ENCODE assay signal across 16 cellular contexts in the genomic region with DNA sequence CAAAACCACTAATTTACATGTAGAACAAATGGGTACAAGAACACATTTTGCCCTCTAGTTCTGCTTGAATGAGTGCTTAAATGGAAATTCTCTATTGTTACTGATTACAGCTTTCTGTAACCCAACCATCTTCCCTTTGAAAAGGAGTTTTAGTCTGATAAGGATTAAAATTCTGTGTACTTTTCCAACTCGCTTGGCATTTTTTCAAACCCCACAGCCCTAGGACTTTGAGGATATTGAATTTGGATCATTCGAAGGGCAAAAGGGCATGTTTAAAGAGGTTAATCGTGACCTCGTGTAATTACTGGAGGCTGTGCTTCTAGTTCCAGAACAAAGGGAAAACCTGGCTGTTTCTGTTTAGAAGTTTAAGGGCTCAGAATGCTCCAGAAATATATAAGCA.
DNase-seq lines count a peak whose midpoint lies in the region; ATAC-seq and TF ChIP-seq lines count a peak whose summit lies in the region.
"Had no signal": no experiment of that assay in that cellular context is flagged by ENCODE, and none has a peak within 500 bp of the region (broad histone marks: within the 10 kb centered on the region; RNA-seq: fewer than 3 reads in every experiment).

No MANE protein-coding gene starts in this region.

- no peaks in the 10 kb centered on the region for H3K36me3 Mint-ChIP-seq in neural progenitor cell
- H3K36me3 Mint-ChIP-seq: CD4-positive, CD25-positive, alpha-beta regulatory T cell; CD8-positive, alpha-beta memory T cell had no signal

- no peak for ATAC-seq in HG03139 (IDR thresholded peaks at IDR 0.05; ENCODE audit: unreplicated experiment)

- H3K4me1 ChIP-seq in hepatocyte (ENCODE audit: insufficient read depth), result no peaks in the 10 kb centered on the region
- peaks cover 4% of the 10 kb centered on the region for H3K4me1 ChIP-seq in neural progenitor cell
- H3K4me1 ChIP-seq in suprapubic skin, result no peaks in the 10 kb centered on the region
- H3K4me1 ChIP-seq: BE2C, HAP-1 had no signal

- TF ChIP-seq CTCF in hepatocyte (IDR thresholded peaks at IDR 0.05; ENCODE audit: poor library complexity) (no peak), neural progenitor cell (IDR thresholded peaks at IDR 0.05) (no peak), suprapubic skin (IDR thresholded peaks at IDR 0.05) (no peak)

- no peak overlapping the region for H3K27ac Mint-ChIP-seq in neural progenitor cell
- H3K27ac Mint-ChIP-seq: CD4-positive, CD25-positive, alpha-beta regulatory T cell; CD8-positive, alpha-beta memory T cell had no signal

- WGBS in hepatocyte (ENCODE audit: low lambda C conversion rate, missing lambda C conversion rate), result 42% methylated on average over 4 of the region's 4 CpGs
- WGBS in suprapubic skin, result 68% methylated on average over 4 of the region's 4 CpGs

- H3K27me3 ChIP-seq in hepatocyte (no peaks in the 10 kb centered on the region), neural progenitor cell (no peaks in the 10 kb centered on the region), suprapubic skin (no peaks in the 10 kb centered on the region)
- H3K27me3 ChIP-seq: BE2C had no signal

- H3K27me3 Mint-ChIP-seq in neural progenitor cell (ENCODE audit: insufficient read depth, low read depth), result peaks cover 5% of the 10 kb centered on the region
- H3K27me3 Mint-ChIP-seq: CD4-positive, CD25-positive, alpha-beta regulatory T cell; CD8-positive, alpha-beta memory T cell had no signal

- H3K9me3 Mint-ChIP-seq in neural progenitor cell, result no peaks in the 10 kb centered on the region

- TF ChIP-seq POLR2A in suprapubic skin (IDR thresholded peaks at IDR 0.05), result no peak

- no peaks in the 10 kb centered on the region for H3K79me2 ChIP-seq in hepatocyte
- no peaks in the 10 kb centered on the region for H3K79me2 ChIP-seq in neural progenitor cell (ENCODE audit: low read depth)

- H3K4me3 ChIP-seq in hepatocyte (no peak overlapping the region), neural progenitor cell (no peak overlapping the region), suprapubic skin (no peak overlapping the region)
- H3K4me3 ChIP-seq: GM23248, HAP-1 had no signal

- peaks cover 11% of the 10 kb centered on the region for H3K4me1 Mint-ChIP-seq in neural progenitor cell
- H3K4me1 Mint-ChIP-seq: CD4-positive, CD25-positive, alpha-beta regulatory T cell; CD8-positive, alpha-beta memory T cell had no signal

- no peaks in the 10 kb centered on the region for H3F3A ChIP-seq in neural progenitor cell (ENCODE audit: low read depth)

- no peak overlapping the region for H3K4me3 Mint-ChIP-seq in neural progenitor cell
- H3K4me3 Mint-ChIP-seq: CD4-positive, CD25-positive, alpha-beta regulatory T cell; CD8-positive, alpha-beta memory T cell had no signal

- no peaks in the 10 kb centered on the region for H3K9me2 ChIP-seq in hepatocyte (replicated peaks; ENCODE audit: insufficient read depth)

- H3K27ac ChIP-seq in hepatocyte, result no peak overlapping the region
- no peak overlapping the region for H3K27ac ChIP-seq in neural progenitor cell
- H3K27ac ChIP-seq in suprapubic skin, result peak overlapping the region; percentile 22
- H3K27ac ChIP-seq: GM23248 had no signal

- H3K36me3 ChIP-seq in hepatocyte (replicated peaks; ENCODE audit: insufficient read depth, low read depth) (no peaks in the 10 kb centered on the region), neural progenitor cell (no peaks in the 10 kb centered on the region), suprapubic skin (no peaks in the 10 kb centered on the region)
- H3K36me3 ChIP-seq: BE2C, HAP-1 had no signal

- H3K4me2 ChIP-seq in hepatocyte (no peak overlapping the region), neural progenitor cell (no peak overlapping the region)

- H2AFZ ChIP-seq in hepatocyte, result no peak overlapping the region
- H2AFZ ChIP-seq in neural progenitor cell (replicated peaks), result no peak overlapping the region
- H2AFZ ChIP-seq: GM23248 had no signal

- H4K20me1 ChIP-seq in hepatocyte (ENCODE audit: insufficient read depth, poor library complexity, severe bottlenecking) (no peaks in the 10 kb centered on the region), neural progenitor cell (ENCODE audit: low read depth) (no peaks in the 10 kb centered on the region)

- DNase-seq in NCI-H146 treated with DMSO at 0.1 percent for 48 hours (lab: John Stamatoyannopoulos, UW; ENCODE audit: unreplicated experiment) (peak; percentile 51), hepatocyte (ENCODE audit: low spot score) (peak; percentile 10), neural progenitor cell (ENCODE audit: low spot score) (peak; percentile 8), suprapubic skin (ENCODE audit: low spot score in 2 of 2) (no peak), SIG-M5 (lab: John Stamatoyannopoulos, UW) (no peak), NCI-H2081 treated with DMSO at 0.1 percent for 48 hours (lab: John Stamatoyannopoulos, UW) (no peak)
- DNase-seq: ACHN; BE2C; C1 segment of cervical spinal cord; CD4-positive, CD25-positive, alpha-beta regulatory T cell; CD8-positive, alpha-beta memory T cell; COR-L47; DMS 273 treated with DMSO at 0.1 percent for 48 hours; GM23248 had no signal

- no peak for TF ChIP-seq EP300 in suprapubic skin (IDR thresholded peaks at IDR 0.05)

- H3K9ac ChIP-seq in neural progenitor cell, result no peak overlapping the region
- H3K9ac ChIP-seq: GM23248 had no signal

- H3K9me3 ChIP-seq in hepatocyte (ENCODE audit: low read depth), result no peaks in the 10 kb centered on the region
- no peaks in the 10 kb centered on the region for H3K9me3 ChIP-seq in neural progenitor cell (ENCODE audit: low read depth)
- H3K9me3 ChIP-seq in suprapubic skin, result no peaks in the 10 kb centered on the region
- H3K9me3 ChIP-seq: BE2C, HAP-1 had no signal

Comparison
In these comparisons a context has a peak if more than half of its experiments do, and no peak if none do; other contexts are left out.
1. DNase-seq: peak in NCI-H146 treated with DMSO at 0.1 percent for 48 hours (single experiment), hepatocyte (single experiment) and neural progenitor cell (single experiment); none in suprapubic skin (0 of 2), SIG-M5 (single experiment) and NCI-H2081 treated with DMSO at 0.1 percent for 48 hours (single experiment).